Comparison of ENCODE assay signal across 8 cellular contexts in genomic region chr11:95084509-95084908, GRCh38. TPM values are rescaled to one million over a fixed set of nuclear protein-coding genes. Genes with fewer than 3 reads are reported as not detected.
A peak's percentile ranks its signal among the peaks of the same experiment; 100 is the strongest.
DNase-seq lines count a peak whose midpoint lies in the region; ATAC-seq and TF ChIP-seq lines count a peak whose summit lies in the region.

No MANE protein-coding gene starts in this region.

- peak overlapping the region; percentile 29 for H3K27ac Mint-ChIP-seq in stimulated activated naive CD8-positive, alpha-beta T cell treated with anti-CD3 and anti-CD28 coated beads, Interleukin-15, Interleukin-2, amounts not matched to agents 100 ng/mL and 50 ng/mL, for 24 hours

- H3K27me3 ChIP-seq in aorta (ENCODE audit: control insufficient read depth in 1 of 2, insufficient read depth in 2 of 2, low read length in 1 of 2): no peaks in the 10 kb centered on the region

- peaks cover 5 to 8% of the 10 kb centered on the region in 2 donors for H3K4me1 ChIP-seq in aorta (ENCODE audit: control insufficient read depth in 1 of 2, insufficient read depth in 2 of 2, low read length in 2 of 2)

- no peaks in the 10 kb centered on the region for H3K9me3 Mint-ChIP-seq in stimulated activated naive CD8-positive, alpha-beta T cell treated with anti-CD3 and anti-CD28 coated beads, Interleukin-15, Interleukin-2, amounts not matched to agents 100 ng/mL and 50 ng/mL, for 24 hours

- H3K4me3 ChIP-seq in choroid plexus epithelial cell (ENCODE audit: low read depth, low read length) (no peak overlapping the region), aorta (ENCODE audit: low read length in 2 of 2) (no peak overlapping the region)

- TF ChIP-seq CTCF in choroid plexus epithelial cell (conservative IDR thresholded peaks at IDR 0.05; ENCODE audit: low read depth, low read length): no peak

- no peak overlapping the region for H3K4me3 Mint-ChIP-seq in stimulated activated naive CD8-positive, alpha-beta T cell treated with anti-CD3 and anti-CD28 coated beads, Interleukin-15, Interleukin-2, amounts not matched to agents 100 ng/mL and 50 ng/mL, for 24 hours

- H3K36me3 Mint-ChIP-seq in stimulated activated naive CD8-positive, alpha-beta T cell treated with anti-CD3 and anti-CD28 coated beads, Interleukin-15, Interleukin-2, amounts not matched to agents 100 ng/mL and 50 ng/mL, for 24 hours (ENCODE audit: low read depth): no peaks in the 10 kb centered on the region

- no peaks in the 10 kb centered on the region for H3K36me3 ChIP-seq in aorta (ENCODE audit: control insufficient read depth in 1 of 2, insufficient read depth in 2 of 2, low read length in 1 of 2)

- peak; percentile 45 for DNase-seq in activated CD4-positive, alpha-beta T cell treated with anti-CD3 and anti-CD28 coated beads for 24 hours (ENCODE audit: low read depth in 2 of 2)
- no peak for DNase-seq in activated CD4-positive, alpha-beta T cell treated with anti-CD3 and anti-CD28 coated beads for 1 hour
- DNase-seq in HT-29 (ENCODE audit: low spot score) (peak; percentile 44), choroid plexus epithelial cell (ENCODE audit: low read depth) (peak; percentile 66), aorta (no peak), NCI-H446 (lab: John Stamatoyannopoulos, UW) (no peak), globus pallidus (ENCODE audit: low spot score) (no peak)

- H3K27me3 Mint-ChIP-seq in stimulated activated naive CD8-positive, alpha-beta T cell treated with anti-CD3 and anti-CD28 coated beads, Interleukin-15, Interleukin-2, amounts not matched to agents 100 ng/mL and 50 ng/mL, for 24 hours: no peaks in the 10 kb centered on the region

- H3K4me1 Mint-ChIP-seq in stimulated activated naive CD8-positive, alpha-beta T cell treated with anti-CD3 and anti-CD28 coated beads, Interleukin-15, Interleukin-2, amounts not matched to agents 100 ng/mL and 50 ng/mL, for 24 hours (ENCODE audit: low read depth): peaks cover 45% of the 10 kb centered on the region

- no peaks in the 10 kb centered on the region for H3K9me3 ChIP-seq in aorta (ENCODE audit: control insufficient read depth, low read length)

- intact Hi-C loops in aorta (cut with DNase I): no loop called here

- ATAC-seq in aorta (ENCODE audit: low FRiP score): no peak

- no peak overlapping the region for H3K27ac ChIP-seq in aorta (ENCODE audit: low read depth in 1 of 2, low read length in 2 of 2)

RNA-seq across cellular contexts. Expression of gene ENDOD1, which starts 5.1 kb away (rescaled TPM):
- total RNA-seq in HT-29 (2014; rRNA removed; shearing (Covaris generic)): 33.7 and 37.0 TPM in 2 replicates
- 10 to 100 TPM; 50.9 to 54.8 TPM for total RNA-seq in aorta
- polyA plus RNA-seq in aorta: 10 to 100 TPM; 19.0 to 71.8 TPM

RNA-seq across cellular contexts. Expression of gene SRSF8, which starts 17.8 kb away (rescaled TPM):
- total RNA-seq in HT-29 (2014; rRNA removed; shearing (Covaris generic)): 20.2 and 22.4 TPM in 2 replicates
- total RNA-seq in aorta: 10 to 100 TPM; 35.8 to 40.5 TPM
- polyA plus RNA-seq in aorta: 10 to 100 TPM; 41.9 to 45.4 TPM

RNA-seq across cellular contexts. Expression of gene KDM4F, which starts 35.3 kb away (rescaled TPM):
- total RNA-seq in HT-29 (2014; rRNA removed; shearing (Covaris generic)): not detected in 2 replicates
- not detected for total RNA-seq in aorta
- not detected for polyA plus RNA-seq in aorta

RNA-seq across cellular contexts. Expression of gene KDM4E, which starts 59.5 kb away (rescaled TPM):
- not detected in 2 replicates for total RNA-seq in HT-29 (2014; rRNA removed; shearing (Covaris generic))
- total RNA-seq in aorta: not detected
- polyA plus RNA-seq in aorta: not detected

Comparison
In these comparisons a context has a peak if more than half of its experiments do, and no peak if none do; other contexts are left out.
1. DNase-seq: peak in activated CD4-positive, alpha-beta T cell treated with anti-CD3 and anti-CD28 coated beads for 24 hours (2 of 2), HT-29 (single experiment) and choroid plexus epithelial cell (single experiment); none in activated CD4-positive, alpha-beta T cell treated with anti-CD3 and anti-CD28 coated beads for 1 hour (single experiment), aorta (0 of 2), NCI-H446 (0 of 2) and globus pallidus (single experiment).